ENCODE assay signal across 10 cellular contexts in the genomic region with DNA sequence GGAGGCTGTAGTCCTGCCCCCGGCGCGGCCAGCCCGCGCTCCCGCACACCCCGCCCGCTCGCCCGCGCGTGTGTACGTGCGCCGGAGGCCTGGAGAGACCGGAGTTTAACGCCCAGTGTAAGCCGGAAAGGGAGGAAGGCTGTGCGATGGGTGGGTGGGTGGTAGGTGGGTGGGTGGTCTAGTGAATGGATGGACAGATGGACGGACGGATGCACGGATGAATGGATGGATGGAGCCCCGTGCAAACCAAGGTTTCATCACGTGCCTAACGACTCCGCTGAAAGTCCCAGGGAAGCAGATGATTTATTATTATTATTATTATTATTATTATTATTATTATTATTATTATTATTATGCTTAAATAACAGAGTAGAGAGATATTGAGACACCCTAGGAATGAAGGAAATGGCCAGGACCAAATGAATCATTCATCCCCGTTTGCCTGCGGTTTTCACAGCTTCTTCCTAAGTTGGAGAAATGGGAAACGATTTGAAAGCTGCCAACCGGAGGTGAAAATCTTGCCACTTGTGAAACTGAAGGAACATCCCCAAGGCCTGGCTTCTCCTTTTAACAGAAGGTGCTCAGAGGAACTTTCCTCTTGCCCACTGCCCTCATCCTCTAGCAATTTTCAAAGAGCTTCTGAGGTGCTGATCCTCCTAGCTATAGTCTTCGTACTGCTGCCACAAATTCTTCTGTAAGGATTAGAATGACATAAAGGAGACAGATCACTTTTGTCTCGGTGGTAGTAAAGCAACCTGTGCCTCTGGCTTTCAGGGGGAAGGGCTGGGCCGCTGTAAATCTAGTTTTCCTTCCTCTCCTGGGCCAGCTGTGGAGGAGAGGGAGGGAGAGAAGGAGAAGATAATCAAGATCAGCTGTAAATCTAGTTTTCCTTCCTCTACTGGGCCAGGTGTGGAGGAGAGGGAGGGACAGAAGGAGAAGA. TPM values are rescaled to one million over a fixed set of nuclear protein-coding genes. Genes with fewer than 3 reads are reported as not detected.
A peak's percentile ranks its signal among the peaks of the same experiment; 100 is the strongest.
DNase-seq lines count a peak whose midpoint lies in the region; ATAC-seq, FAIRE-seq and TF ChIP-seq lines count a peak whose summit lies in the region.
"Had no signal": no experiment of that assay in that cellular context is flagged by ENCODE, and none has a peak within 500 bp of the region (broad histone marks: within the 10 kb centered on the region; RNA-seq: fewer than 3 reads in every experiment).

No MANE protein-coding gene starts in this region.

- no peak for TF ChIP-seq POLR2A in GM12892 (IDR thresholded peaks at IDR 0.05; ENCODE audit: low read depth, low read length)

- peak overlapping the region; percentile 39 for H3K4me3 Mint-ChIP-seq in T-helper 2 cell treated with Interferon-gamma antibody and Interleukin-4, amounts not matched to agents 5 μg/mL and 100 μg/mL, for 36 hours
- H3K4me3 Mint-ChIP-seq: CD4-positive, CD25-positive, alpha-beta regulatory T cell; T-helper 1 cell treated with Interleukin-12 subunit alpha and Interleukin-12 subunit beta and Interleukin-4 antibody, amounts not matched to agents 30 μg/mL and 1 μg/mL, for 36 hours had no signal

- H3K9me3 ChIP-seq in iPS-15b (ENCODE audit: control insufficient read depth, insufficient read depth, low read length) = no peaks in the 10 kb centered on the region
- peaks cover 0 to 2% (median 0%) of the 10 kb centered on the region in 5 donors for H3K9me3 ChIP-seq in subcutaneous abdominal adipose tissue (ENCODE audit: control insufficient read depth in 5 of 5, low read length in 5 of 5)

- H3K9ac ChIP-seq in iPS-15b (ENCODE audit: low read depth, low read length) = no peak overlapping the region
- no peak overlapping the region for H3K9ac ChIP-seq in subcutaneous abdominal adipose tissue (ENCODE audit: low read length in 5 of 5)

- H3K4me1 Mint-ChIP-seq in T-helper 2 cell treated with Interferon-gamma antibody and Interleukin-4, amounts not matched to agents 5 μg/mL and 100 μg/mL, for 36 hours (ENCODE audit: low read depth) = no peaks in the 10 kb centered on the region

- no peaks in the 10 kb centered on the region for H3K36me3 Mint-ChIP-seq in T-helper 2 cell treated with Interferon-gamma antibody and Interleukin-4, amounts not matched to agents 5 μg/mL and 100 μg/mL, for 36 hours (ENCODE audit: low read depth)
- H3K36me3 Mint-ChIP-seq: CD4-positive, CD25-positive, alpha-beta regulatory T cell had no signal

- no peaks in the 10 kb centered on the region for H3K36me3 ChIP-seq in iPS-15b (ENCODE audit: control insufficient read depth, insufficient read depth, low read length)
- no peaks in the 10 kb centered on the region for H3K36me3 ChIP-seq in subcutaneous abdominal adipose tissue (ENCODE audit: control insufficient read depth in 5 of 5, insufficient read depth in 5 of 5, low read length in 5 of 5)

- no peak for TF ChIP-seq CTCF in WI38 (IDR thresholded peaks at IDR 0.05; ENCODE audit: low read depth, low read length)

- H3K9me3 Mint-ChIP-seq in T-helper 2 cell treated with Interferon-gamma antibody and Interleukin-4, amounts not matched to agents 5 μg/mL and 100 μg/mL, for 36 hours = no peaks in the 10 kb centered on the region
- H3K9me3 Mint-ChIP-seq: T-helper 1 cell treated with Interleukin-12 subunit alpha and Interleukin-12 subunit beta and Interleukin-4 antibody, amounts not matched to agents 30 μg/mL and 1 μg/mL, for 36 hours had no signal

- no peaks in the 10 kb centered on the region for H3K4me1 ChIP-seq in iPS-15b (ENCODE audit: control insufficient read depth, insufficient read depth, low read length)
- H3K4me1 ChIP-seq in subcutaneous abdominal adipose tissue (ENCODE audit: control insufficient read depth in 5 of 5, insufficient read depth in 5 of 5, low read length in 5 of 5) = peaks cover 0 to 10% (median 7%) of the 10 kb centered on the region in 5 donors

- peak overlapping the region; percentile 62 for H3K4me3 ChIP-seq in WI38 (ENCODE audit: low read depth, low read length)
- H3K4me3 ChIP-seq in iPS-15b (ENCODE audit: low read depth, low read length) = peak overlapping the region; percentile 82
- H3K4me3 ChIP-seq in subcutaneous abdominal adipose tissue (ENCODE audit: low read depth in 1 of 5, low read length in 5 of 5) = peak overlapping the region in 4 of 5 donors; percentile 44 to 72 (median 60)

- no peak overlapping the region for H3K27ac Mint-ChIP-seq in T-helper 2 cell treated with Interferon-gamma antibody and Interleukin-4, amounts not matched to agents 5 μg/mL and 100 μg/mL, for 36 hours
- H3K27ac Mint-ChIP-seq: CD4-positive, CD25-positive, alpha-beta regulatory T cell; T-helper 1 cell treated with Interleukin-12 subunit alpha and Interleukin-12 subunit beta and Interleukin-4 antibody, amounts not matched to agents 30 μg/mL and 1 μg/mL, for 36 hours had no signal

- peaks cover 37% of the 10 kb centered on the region for H3K27me3 Mint-ChIP-seq in T-helper 2 cell treated with Interferon-gamma antibody and Interleukin-4, amounts not matched to agents 5 μg/mL and 100 μg/mL, for 36 hours (ENCODE audit: low read depth)

- no peak overlapping the region for H3K27ac ChIP-seq in subcutaneous abdominal adipose tissue (ENCODE audit: low read depth, low read length)

- ATAC-seq in HG03039 (IDR thresholded peaks at IDR 0.05; ENCODE audit: unreplicated experiment) = no peak

- no peak for DNase-seq in T-helper 2 cell treated with Interferon-gamma antibody and Interleukin-4, amounts not matched to agents 5 μg/mL and 100 μg/mL, for 36 hours (ENCODE audit: low spot score)
- DNase-seq in T-helper 2 cell (no peak), NCI-H2107 (lab: John Stamatoyannopoulos, UW) (no peak), GM12892 (ENCODE audit: insufficient read length) (no peak)

- FAIRE-seq in GM12892 (lab: Jason Lieb, UNC) = no peak

- H3K27me3 ChIP-seq in iPS-15b (ENCODE audit: control insufficient read depth, insufficient read depth, low read length) (peaks cover 27% of the 10 kb centered on the region), subcutaneous abdominal adipose tissue (ENCODE audit: control insufficient read depth in 5 of 5, insufficient read depth in 4 of 5, low read length in 5 of 5) (peaks cover 0 to 14% (median 8%) of the 10 kb centered on the region in 5 donors)

RNA-seq across cellular contexts. Expression of a gene that starts 0.6 kb away (rescaled TPM):
- not detected for polyA plus RNA-seq in GM12892 (2012; ENCODE audit: missing spikeins)
- polyA plus RNA-seq: CD4-positive, CD25-positive, alpha-beta regulatory T cell had no signal
